ENCODE assay signal across 18 cellular contexts in genomic region chrX:49988128-49988527, GRCh38.
A peak's percentile ranks its signal among the peaks of the same experiment; 100 is the strongest.
DNase-seq lines count a peak whose midpoint lies in the region; ATAC-seq and TF ChIP-seq lines count a peak whose summit lies in the region.
"Had no signal": no experiment of that assay in that cellular context is flagged by ENCODE, and none has a peak within 500 bp of the region (broad histone marks: within the 10 kb centered on the region; RNA-seq: fewer than 3 reads in every experiment).

No MANE protein-coding gene starts in this region.

- POLR2A ChIA-PET in WTC11 (lab: Charles Lee) = interaction anchor here (0.6 kb wide), 1 partner anchor 917 kb away, joined by 4 read pairs; no protein-coding TSS in a partner anchor

- TF ChIP-seq CTCF in WTC11 (IDR thresholded peaks at IDR 0.05) (no peak), nephron (IDR thresholded peaks at IDR 0.05; ENCODE audit: unreplicated experiment in 3 of 3) (no peak), breast epithelium (IDR thresholded peaks at IDR 0.05) (no peak), foreskin fibroblast (IDR thresholded peaks at IDR 0.05; ENCODE audit: low read depth, low read length) (no peak)

- peaks cover 0 to 9% of the 10 kb centered on the region in 2 donors for H3K27me3 ChIP-seq in breast epithelium
- H3K27me3 ChIP-seq: SJCRH30 had no signal

- H3K27me3 Mint-ChIP-seq in WTC11 (ENCODE audit: low read depth) (no peaks in the 10 kb centered on the region), nephron (ENCODE audit: low read depth) (peaks cover 3% of the 10 kb centered on the region)
- no peaks in the 10 kb centered on the region for H3K27me3 Mint-ChIP-seq in stimulated activated naive B cell treated with anti-CD40 and anti-IgM and Interleukin-4, amounts not matched to agents 10 μg/mL and 1 μg/mL and 100 μg/mL, for 72 hours

- peak; percentile 10 for DNase-seq in EH (ENCODE audit: low read depth)
- peak; percentile 1 to 13 for DNase-seq in Kasumi-1 (lab: John Stamatoyannopoulos, UW)
- DNase-seq in WTC11 (ENCODE audit: low spot score) = no peak
- no peak for DNase-seq in breast epithelium (ENCODE audit: low spot score in 2 of 2)
- no peak for DNase-seq in foreskin fibroblast
- DNase-seq in T-helper 9 cell = no peak
- no peak for DNase-seq in stimulated activated naive B cell treated with anti-CD40 and anti-IgM and Interleukin-4, amounts not matched to agents 10 μg/mL and 1 μg/mL and 100 μg/mL, for 72 hours
- DNase-seq: ACHN, AML-193, H7, NCI-H1105, NCI-H1694 treated with DMSO at 0.1 percent for 48 hours, NCI-H345, NCI-H526, PC-9, SJCRH30 had no signal

- intact Hi-C loops in breast epithelium (cut with DNase I; ENCODE audit: low total_unique reads) = no loop called here

- ATAC-seq in WTC11 = 0 out of 2 replicates have a peak, but pooled peaks have one; percentile 24
- ATAC-seq in stimulated activated naive B cell treated with anti-CD40 and anti-IgM and Interleukin-4, amounts not matched to agents 10 μg/mL and 1 μg/mL and 100 μg/mL, for 72 hours (replicated peaks) = no peak

- CTCF ChIA-PET in WTC11 (lab: Charles Lee) = no interaction called here

- H3K36me3 ChIP-seq in breast epithelium = no peaks in the 10 kb centered on the region
- H3K36me3 ChIP-seq: SJCRH30 had no signal

- H3K4me3 ChIP-seq in breast epithelium = no peak overlapping the region
- no peak overlapping the region for H3K4me3 ChIP-seq in foreskin fibroblast (ENCODE audit: low read depth in 1 of 2, low read length in 2 of 2)
- H3K4me3 ChIP-seq: PC-9, SJCRH30 had no signal

- H3K9me3 Mint-ChIP-seq in WTC11 = peaks cover 5% of the 10 kb centered on the region
- H3K9me3 Mint-ChIP-seq in nephron = peaks cover 4% of the 10 kb centered on the region
- H3K9me3 Mint-ChIP-seq in stimulated activated naive B cell treated with anti-CD40 and anti-IgM and Interleukin-4, amounts not matched to agents 10 μg/mL and 1 μg/mL and 100 μg/mL, for 72 hours = no peaks in the 10 kb centered on the region

- H3K4me1 Mint-ChIP-seq in WTC11 = peaks cover 10% of the 10 kb centered on the region
- H3K4me1 Mint-ChIP-seq in nephron = peaks cover 53% of the 10 kb centered on the region
- peaks cover 0 to 4% of the 10 kb centered on the region in 2 donors for H3K4me1 Mint-ChIP-seq in stimulated activated naive B cell treated with anti-CD40 and anti-IgM and Interleukin-4, amounts not matched to agents 10 μg/mL and 1 μg/mL and 100 μg/mL, for 72 hours

- no peaks in the 10 kb centered on the region for H3K4me1 ChIP-seq in breast epithelium

- no peaks in the 10 kb centered on the region for H3K9me3 ChIP-seq in breast epithelium
- H3K9me3 ChIP-seq: SJCRH30 had no signal

- TF ChIP-seq POLR2A in breast epithelium (IDR thresholded peaks at IDR 0.05) = no peak

- no peak overlapping the region for H3K27ac ChIP-seq in breast epithelium
- H3K27ac ChIP-seq: HL-60, PC-9, SJCRH30 had no signal

- no peak overlapping the region for H3K4me3 Mint-ChIP-seq in WTC11
- peak overlapping the region in 1 of 3 experiments; percentile 35 for H3K4me3 Mint-ChIP-seq in nephron
- H3K4me3 Mint-ChIP-seq in stimulated activated naive B cell treated with anti-CD40 and anti-IgM and Interleukin-4, amounts not matched to agents 10 μg/mL and 1 μg/mL and 100 μg/mL, for 72 hours = no peak overlapping the region

- H3K36me3 Mint-ChIP-seq in WTC11 (no peaks in the 10 kb centered on the region), nephron (ENCODE audit: low read depth) (no peaks in the 10 kb centered on the region)
- H3K36me3 Mint-ChIP-seq in stimulated activated naive B cell treated with anti-CD40 and anti-IgM and Interleukin-4, amounts not matched to agents 10 μg/mL and 1 μg/mL and 100 μg/mL, for 72 hours = peaks cover 6 to 11% of the 10 kb centered on the region in 2 donors

- no peak overlapping the region for H3K27ac Mint-ChIP-seq in WTC11
- H3K27ac Mint-ChIP-seq in nephron = peak overlapping the region; percentile 75 to 91 (median 85)
- no peak overlapping the region for H3K27ac Mint-ChIP-seq in stimulated activated naive B cell treated with anti-CD40 and anti-IgM and Interleukin-4, amounts not matched to agents 10 μg/mL and 1 μg/mL and 100 μg/mL, for 72 hours

TF ChIP-seq in WTC11, 78 proteins besides CTCF, POLR2A, EP300 and RAD21:
- TF ChIP-seq TEAD4 (CRISPR knock-in tag; IDR thresholded peaks at IDR 0.05) = no peak
- peak; percentile 85 for TF ChIP-seq PRDM15 (CRISPR knock-in tag; IDR thresholded peaks at IDR 0.05)

Comparison
In these comparisons a context has a peak if more than half of its experiments do, and no peak if none do; other contexts are left out.
1. DNase-seq: peak in EH (single experiment) and Kasumi-1 (2 of 2); none in WTC11 (single experiment), breast epithelium (0 of 2), foreskin fibroblast (0 of 2), T-helper 9 cell (single experiment) and stimulated activated naive B cell treated with anti-CD40 and anti-IgM and Interleukin-4, amounts not matched to agents 10 μg/mL and 1 μg/mL and 100 μg/mL, for 72 hours (single experiment).
2. H3K27ac Mint-ChIP-seq: peak in nephron (3 of 3); none in WTC11 (single experiment) and stimulated activated naive B cell treated with anti-CD40 and anti-IgM and Interleukin-4, amounts not matched to agents 10 μg/mL and 1 μg/mL and 100 μg/mL, for 72 hours (single experiment).